Comparison of ENCODE assay signal across 11 cellular contexts in genomic region chr2:110702514-110702913, GRCh38. TPM values are rescaled to one million over a fixed set of nuclear protein-coding genes. Genes with fewer than 3 reads are reported as not detected.
"Had no signal": no experiment of that assay in that cellular context is flagged by ENCODE, and none has a peak within 500 bp of the region (broad histone marks: within the 10 kb centered on the region; RNA-seq: fewer than 3 reads in every experiment).

No MANE protein-coding gene starts in this region.

- H3K27ac ChIP-seq: GM23248, HL-60, KMS-11 had no signal

- ATAC-seq: HCT116 had no signal

- DNase-seq: GM23248, H7, IMR-90, Karpas-422, KBM-7 had no signal

- H3K4me3 ChIP-seq: GM23248, HAP-1 had no signal

- H3K9ac ChIP-seq: GM23248, KMS-11 had no signal

- H3K9me3 ChIP-seq: HAP-1 had no signal

- H2AFZ ChIP-seq: GM23248 had no signal

- H3K36me3 ChIP-seq: HAP-1 had no signal

RNA-seq across cellular contexts. Expression of gene ACOXL, which starts 29.9 kb away (rescaled TPM):
- total RNA-seq: GM23248, H4, HT1080, IMR-90 had no signal
- polyA plus RNA-seq: GM23248, IMR-90 had no signal
